ENCODE assay signal across 1 cellular context in the genomic region with DNA sequence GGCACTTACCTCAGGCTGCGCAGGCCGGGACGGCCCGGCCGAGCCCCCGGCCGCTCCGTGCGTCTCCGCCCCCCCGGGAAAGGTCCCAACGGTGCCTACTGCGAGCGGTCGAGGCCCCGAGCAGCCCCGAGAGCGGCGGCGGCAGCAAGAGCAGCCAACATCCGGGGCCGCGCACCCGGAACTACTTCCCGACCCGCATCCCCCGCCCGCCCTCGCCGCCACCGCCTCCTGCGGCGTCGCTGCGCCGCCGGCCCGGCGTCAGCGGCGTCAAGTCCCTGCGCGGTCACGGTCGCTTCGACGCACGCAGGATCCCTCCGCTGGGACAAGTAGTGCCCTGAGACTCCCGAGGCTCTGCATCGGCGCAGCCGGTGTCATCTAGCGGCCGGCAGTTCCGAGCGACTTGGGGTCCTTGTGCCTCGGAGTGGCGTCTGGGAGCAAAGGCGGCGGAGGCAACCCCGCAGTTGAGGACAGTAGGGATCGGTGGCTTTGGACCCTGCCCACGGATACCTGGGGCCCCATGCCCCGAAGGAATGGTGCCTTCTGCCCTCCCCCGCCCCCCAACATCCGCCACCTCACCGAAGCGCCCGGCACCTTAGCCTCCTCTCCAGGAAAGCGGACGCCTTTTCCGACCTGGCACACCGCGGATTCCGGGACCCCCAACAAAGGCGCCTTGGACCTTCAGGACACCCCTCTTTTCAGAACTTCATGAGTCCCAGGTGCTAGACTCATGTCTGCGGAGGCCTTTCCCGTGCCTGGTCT.
TF ChIP-seq lines count a peak whose summit lies in the region.

A gene (minus strand): TSS at position 186 of the 759 bp plus-strand sequence. CDS start 24,142 bp downstream, outside the sequence.

TF ChIP-seq in HepG2, 621 proteins besides CTCF, POLR2A, EP300 and RAD21 (continued from another document and continues in another):
- TF ChIP-seq, protein P1, sequence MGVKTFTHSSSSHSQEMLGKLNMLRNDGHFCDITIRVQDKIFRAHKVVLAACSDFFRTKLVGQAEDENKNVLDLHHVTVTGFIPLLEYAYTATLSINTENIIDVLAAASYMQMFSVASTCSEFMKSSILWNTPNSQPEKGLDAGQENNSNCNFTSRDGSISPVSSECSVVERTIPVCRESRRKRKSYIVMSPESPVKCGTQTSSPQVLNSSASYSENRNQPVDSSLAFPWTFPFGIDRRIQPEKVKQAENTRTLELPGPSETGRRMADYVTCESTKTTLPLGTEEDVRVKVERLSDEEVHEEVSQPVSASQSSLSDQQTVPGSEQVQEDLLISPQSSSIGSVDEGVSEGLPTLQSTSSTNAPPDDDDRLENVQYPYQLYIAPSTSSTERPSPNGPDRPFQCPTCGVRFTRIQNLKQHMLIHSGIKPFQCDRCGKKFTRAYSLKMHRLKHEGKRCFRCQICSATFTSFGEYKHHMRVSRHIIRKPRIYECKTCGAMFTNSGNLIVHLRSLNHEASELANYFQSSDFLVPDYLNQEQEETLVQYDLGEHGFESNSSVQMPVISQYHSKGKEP (CRISPR knock-in tag; IDR thresholded peaks at IDR 0.05), result peak; percentile 88; the same call in 1 of the 2 replicates
- TF ChIP-seq CHCHD3 (CRISPR knock-in tag; IDR thresholded peaks at IDR 0.05) (0 out of 2 replicates have a peak, but pooled peaks have one; percentile 42), ZNF619 (CRISPR knock-in tag; IDR thresholded peaks at IDR 0.05) (no peak), PPARG (CRISPR knock-in tag; conservative IDR thresholded peaks at IDR 0.05) (peak; percentile 49; the same call in 1 of the 2 replicates), HNRNPLL (IDR thresholded peaks at IDR 0.05; ENCODE audit: low read depth, low read length, poor library complexity, severe bottlenecking) (peak; percentile 74), ZNF292 (CRISPR knock-in tag; IDR thresholded peaks at IDR 0.05; ENCODE audit: borderline replicate concordance, low read depth) (peak; percentile 61), SIN3A (IDR thresholded peaks at IDR 0.05; ENCODE audit: borderline replicate concordance, low read depth, low read length) (peak; percentile 93; the same call in 1 of the 2 replicates), SUZ12 (IDR thresholded peaks at IDR 0.05; ENCODE audit: low read depth, low read length) (no peak), RARG (CRISPR knock-in tag; IDR thresholded peaks at IDR 0.05; ENCODE audit: low read depth) (no peak), CREM (IDR thresholded peaks at IDR 0.05) (peak; percentile 37; the same call in 1 of the 2 replicates), CREM (CRISPR knock-in tag; IDR thresholded peaks at IDR 0.05) (peak; percentile 63), ASH2L (IDR thresholded peaks at IDR 0.05; ENCODE audit: insufficient read length, low read depth, low read length) (peak; percentile 92), HCFC1 (IDR thresholded peaks at IDR 0.05; ENCODE audit: low read depth, low read length) (peak; percentile 57), RFX3 (CRISPR knock-in tag; IDR thresholded peaks at IDR 0.05) (no peak), ZNF558 (CRISPR knock-in tag; IDR thresholded peaks at IDR 0.05; ENCODE audit: borderline replicate concordance) (peak; percentile 58; the same call in 1 of the 2 replicates), ZNF12 (CRISPR knock-in tag; IDR thresholded peaks at IDR 0.05) (peak; percentile 44; the same call in 1 of the 2 replicates), SMAD1 (CRISPR knock-in tag; IDR thresholded peaks at IDR 0.05; ENCODE audit: borderline replicate concordance, low read depth) (no peak; the same call in 1 of the 2 replicates)
- TF ChIP-seq, protein P2, sequence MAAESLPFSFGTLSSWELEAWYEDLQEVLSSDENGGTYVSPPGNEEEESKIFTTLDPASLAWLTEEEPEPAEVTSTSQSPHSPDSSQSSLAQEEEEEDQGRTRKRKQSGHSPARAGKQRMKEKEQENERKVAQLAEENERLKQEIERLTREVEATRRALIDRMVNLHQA (CRISPR knock-in tag; IDR thresholded peaks at IDR 0.05), result no peak
- TF ChIP-seq, protein P3, sequence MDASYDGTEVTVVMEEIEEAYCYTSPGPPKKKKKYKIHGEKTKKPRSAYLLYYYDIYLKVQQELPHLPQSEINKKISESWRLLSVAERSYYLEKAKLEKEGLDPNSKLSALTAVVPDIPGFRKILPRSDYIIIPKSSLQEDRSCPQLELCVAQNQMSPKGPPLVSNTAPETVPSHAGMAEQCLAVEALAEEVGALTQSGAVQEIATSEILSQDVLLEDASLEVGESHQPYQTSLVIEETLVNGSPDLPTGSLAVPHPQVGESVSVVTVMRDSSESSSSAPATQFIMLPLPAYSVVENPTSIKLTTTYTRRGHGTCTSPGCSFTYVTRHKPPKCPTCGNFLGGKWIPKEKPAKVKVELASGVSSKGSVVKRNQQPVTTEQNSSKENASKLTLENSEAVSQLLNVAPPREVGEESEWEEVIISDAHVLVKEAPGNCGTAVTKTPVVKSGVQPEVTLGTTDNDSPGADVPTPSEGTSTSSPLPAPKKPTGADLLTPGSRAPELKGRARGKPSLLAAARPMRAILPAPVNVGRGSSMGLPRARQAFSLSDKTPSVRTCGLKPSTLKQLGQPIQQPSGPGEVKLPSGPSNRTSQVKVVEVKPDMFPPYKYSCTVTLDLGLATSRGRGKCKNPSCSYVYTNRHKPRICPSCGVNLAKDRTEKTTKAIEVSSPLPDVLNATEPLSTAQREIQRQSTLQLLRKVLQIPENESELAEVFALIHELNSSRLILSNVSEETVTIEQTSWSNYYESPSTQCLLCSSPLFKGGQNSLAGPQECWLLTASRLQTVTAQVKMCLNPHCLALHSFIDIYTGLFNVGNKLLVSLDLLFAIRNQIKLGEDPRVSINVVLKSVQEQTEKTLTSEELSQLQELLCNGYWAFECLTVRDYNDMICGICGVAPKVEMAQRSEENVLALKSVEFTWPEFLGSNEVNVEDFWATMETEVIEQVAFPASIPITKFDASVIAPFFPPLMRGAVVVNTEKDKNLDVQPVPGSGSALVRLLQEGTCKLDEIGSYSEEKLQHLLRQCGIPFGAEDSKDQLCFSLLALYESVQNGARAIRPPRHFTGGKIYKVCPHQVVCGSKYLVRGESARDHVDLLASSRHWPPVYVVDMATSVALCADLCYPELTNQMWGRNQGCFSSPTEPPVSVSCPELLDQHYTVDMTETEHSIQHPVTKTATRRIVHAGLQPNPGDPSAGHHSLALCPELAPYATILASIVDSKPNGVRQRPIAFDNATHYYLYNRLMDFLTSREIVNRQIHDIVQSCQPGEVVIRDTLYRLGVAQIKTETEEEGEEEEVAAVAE (CRISPR knock-in tag; IDR thresholded peaks at IDR 0.05; ENCODE audit: borderline replicate concordance), result peak; percentile 67; the same call in 1 of the 2 replicates
- TF ChIP-seq, protein P4, sequence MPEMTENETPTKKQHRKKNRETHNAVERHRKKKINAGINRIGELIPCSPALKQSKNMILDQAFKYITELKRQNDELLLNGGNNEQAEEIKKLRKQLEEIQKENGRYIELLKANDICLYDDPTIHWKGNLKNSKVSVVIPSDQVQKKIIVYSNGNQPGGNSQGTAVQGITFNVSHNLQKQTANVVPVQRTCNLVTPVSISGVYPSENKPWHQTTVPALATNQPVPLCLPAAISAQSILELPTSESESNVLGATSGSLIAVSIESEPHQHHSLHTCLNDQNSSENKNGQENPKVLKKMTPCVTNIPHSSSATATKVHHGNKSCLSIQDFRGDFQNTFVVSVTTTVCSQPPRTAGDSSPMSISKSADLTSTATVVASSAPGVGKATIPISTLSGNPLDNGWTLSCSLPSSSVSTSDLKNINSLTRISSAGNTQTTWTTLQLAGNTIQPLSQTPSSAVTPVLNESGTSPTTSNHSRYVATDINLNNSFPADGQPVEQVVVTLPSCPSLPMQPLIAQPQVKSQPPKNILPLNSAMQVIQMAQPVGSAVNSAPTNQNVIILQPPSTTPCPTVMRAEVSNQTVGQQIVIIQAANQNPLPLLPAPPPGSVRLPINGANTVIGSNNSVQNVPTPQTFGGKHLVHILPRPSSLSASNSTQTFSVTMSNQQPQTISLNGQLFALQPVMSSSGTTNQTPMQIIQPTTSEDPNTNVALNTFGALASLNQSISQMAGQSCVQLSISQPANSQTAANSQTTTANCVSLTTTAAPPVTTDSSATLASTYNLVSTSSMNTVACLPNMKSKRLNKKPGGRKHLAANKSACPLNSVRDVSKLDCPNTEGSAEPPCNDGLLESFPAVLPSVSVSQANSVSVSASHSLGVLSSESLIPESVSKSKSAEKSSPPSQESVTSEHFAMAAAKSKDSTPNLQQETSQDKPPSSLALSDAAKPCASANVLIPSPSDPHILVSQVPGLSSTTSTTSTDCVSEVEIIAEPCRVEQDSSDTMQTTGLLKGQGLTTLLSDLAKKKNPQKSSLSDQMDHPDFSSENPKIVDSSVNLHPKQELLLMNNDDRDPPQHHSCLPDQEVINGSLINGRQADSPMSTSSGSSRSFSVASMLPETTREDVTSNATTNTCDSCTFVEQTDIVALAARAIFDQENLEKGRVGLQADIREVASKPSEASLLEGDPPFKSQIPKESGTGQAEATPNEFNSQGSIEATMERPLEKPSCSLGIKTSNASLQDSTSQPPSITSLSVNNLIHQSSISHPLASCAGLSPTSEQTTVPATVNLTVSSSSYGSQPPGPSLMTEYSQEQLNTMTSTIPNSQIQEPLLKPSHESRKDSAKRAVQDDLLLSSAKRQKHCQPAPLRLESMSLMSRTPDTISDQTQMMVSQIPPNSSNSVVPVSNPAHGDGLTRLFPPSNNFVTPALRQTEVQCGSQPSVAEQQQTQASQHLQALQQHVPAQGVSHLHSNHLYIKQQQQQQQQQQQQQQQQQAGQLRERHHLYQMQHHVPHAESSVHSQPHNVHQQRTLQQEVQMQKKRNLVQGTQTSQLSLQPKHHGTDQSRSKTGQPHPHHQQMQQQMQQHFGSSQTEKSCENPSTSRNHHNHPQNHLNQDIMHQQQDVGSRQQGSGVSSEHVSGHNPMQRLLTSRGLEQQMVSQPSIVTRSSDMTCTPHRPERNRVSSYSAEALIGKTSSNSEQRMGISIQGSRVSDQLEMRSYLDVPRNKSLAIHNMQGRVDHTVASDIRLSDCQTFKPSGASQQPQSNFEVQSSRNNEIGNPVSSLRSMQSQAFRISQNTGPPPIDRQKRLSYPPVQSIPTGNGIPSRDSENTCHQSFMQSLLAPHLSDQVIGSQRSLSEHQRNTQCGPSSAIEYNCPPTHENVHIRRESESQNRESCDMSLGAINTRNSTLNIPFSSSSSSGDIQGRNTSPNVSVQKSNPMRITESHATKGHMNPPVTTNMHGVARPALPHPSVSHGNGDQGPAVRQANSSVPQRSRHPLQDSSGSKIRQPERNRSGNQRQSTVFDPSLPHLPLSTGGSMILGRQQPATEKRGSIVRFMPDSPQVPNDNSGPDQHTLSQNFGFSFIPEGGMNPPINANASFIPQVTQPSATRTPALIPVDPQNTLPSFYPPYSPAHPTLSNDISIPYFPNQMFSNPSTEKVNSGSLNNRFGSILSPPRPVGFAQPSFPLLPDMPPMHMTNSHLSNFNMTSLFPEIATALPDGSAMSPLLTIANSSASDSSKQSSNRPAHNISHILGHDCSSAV (CRISPR knock-in tag; IDR thresholded peaks at IDR 0.05; ENCODE audit: borderline replicate concordance), result no peak
- TF ChIP-seq, protein P5, sequence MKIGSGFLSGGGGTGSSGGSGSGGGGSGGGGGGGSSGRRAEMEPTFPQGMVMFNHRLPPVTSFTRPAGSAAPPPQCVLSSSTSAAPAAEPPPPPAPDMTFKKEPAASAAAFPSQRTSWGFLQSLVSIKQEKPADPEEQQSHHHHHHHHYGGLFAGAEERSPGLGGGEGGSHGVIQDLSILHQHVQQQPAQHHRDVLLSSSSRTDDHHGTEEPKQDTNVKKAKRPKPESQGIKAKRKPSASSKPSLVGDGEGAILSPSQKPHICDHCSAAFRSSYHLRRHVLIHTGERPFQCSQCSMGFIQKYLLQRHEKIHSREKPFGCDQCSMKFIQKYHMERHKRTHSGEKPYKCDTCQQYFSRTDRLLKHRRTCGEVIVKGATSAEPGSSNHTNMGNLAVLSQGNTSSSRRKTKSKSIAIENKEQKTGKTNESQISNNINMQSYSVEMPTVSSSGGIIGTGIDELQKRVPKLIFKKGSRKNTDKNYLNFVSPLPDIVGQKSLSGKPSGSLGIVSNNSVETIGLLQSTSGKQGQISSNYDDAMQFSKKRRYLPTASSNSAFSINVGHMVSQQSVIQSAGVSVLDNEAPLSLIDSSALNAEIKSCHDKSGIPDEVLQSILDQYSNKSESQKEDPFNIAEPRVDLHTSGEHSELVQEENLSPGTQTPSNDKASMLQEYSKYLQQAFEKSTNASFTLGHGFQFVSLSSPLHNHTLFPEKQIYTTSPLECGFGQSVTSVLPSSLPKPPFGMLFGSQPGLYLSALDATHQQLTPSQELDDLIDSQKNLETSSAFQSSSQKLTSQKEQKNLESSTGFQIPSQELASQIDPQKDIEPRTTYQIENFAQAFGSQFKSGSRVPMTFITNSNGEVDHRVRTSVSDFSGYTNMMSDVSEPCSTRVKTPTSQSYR (CRISPR knock-in tag; IDR thresholded peaks at IDR 0.05; ENCODE audit: borderline replicate concordance), result peak; percentile 74; the same call in 1 of the 2 replicates
- TF ChIP-seq, protein P6, sequence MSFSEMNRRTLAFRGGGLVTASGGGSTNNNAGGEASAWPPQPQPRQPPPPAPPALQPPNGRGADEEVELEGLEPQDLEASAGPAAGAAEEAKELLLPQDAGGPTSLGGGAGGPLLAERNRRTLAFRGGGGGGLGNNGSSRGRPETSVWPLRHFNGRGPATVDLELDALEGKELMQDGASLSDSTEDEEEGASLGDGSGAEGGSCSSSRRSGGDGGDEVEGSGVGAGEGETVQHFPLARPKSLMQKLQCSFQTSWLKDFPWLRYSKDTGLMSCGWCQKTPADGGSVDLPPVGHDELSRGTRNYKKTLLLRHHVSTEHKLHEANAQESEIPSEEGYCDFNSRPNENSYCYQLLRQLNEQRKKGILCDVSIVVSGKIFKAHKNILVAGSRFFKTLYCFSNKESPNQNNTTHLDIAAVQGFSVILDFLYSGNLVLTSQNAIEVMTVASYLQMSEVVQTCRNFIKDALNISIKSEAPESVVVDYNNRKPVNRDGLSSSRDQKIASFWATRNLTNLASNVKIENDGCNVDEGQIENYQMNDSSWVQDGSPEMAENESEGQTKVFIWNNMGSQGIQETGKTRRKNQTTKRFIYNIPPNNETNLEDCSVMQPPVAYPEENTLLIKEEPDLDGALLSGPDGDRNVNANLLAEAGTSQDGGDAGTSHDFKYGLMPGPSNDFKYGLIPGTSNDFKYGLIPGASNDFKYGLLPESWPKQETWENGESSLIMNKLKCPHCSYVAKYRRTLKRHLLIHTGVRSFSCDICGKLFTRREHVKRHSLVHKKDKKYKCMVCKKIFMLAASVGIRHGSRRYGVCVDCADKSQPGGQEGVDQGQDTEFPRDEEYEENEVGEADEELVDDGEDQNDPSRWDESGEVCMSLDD (CRISPR knock-in tag; IDR thresholded peaks at IDR 0.05; ENCODE audit: borderline replicate concordance), result 0 out of 2 replicates have a peak, but pooled peaks have one; percentile 73
- TF ChIP-seq, protein P7, sequence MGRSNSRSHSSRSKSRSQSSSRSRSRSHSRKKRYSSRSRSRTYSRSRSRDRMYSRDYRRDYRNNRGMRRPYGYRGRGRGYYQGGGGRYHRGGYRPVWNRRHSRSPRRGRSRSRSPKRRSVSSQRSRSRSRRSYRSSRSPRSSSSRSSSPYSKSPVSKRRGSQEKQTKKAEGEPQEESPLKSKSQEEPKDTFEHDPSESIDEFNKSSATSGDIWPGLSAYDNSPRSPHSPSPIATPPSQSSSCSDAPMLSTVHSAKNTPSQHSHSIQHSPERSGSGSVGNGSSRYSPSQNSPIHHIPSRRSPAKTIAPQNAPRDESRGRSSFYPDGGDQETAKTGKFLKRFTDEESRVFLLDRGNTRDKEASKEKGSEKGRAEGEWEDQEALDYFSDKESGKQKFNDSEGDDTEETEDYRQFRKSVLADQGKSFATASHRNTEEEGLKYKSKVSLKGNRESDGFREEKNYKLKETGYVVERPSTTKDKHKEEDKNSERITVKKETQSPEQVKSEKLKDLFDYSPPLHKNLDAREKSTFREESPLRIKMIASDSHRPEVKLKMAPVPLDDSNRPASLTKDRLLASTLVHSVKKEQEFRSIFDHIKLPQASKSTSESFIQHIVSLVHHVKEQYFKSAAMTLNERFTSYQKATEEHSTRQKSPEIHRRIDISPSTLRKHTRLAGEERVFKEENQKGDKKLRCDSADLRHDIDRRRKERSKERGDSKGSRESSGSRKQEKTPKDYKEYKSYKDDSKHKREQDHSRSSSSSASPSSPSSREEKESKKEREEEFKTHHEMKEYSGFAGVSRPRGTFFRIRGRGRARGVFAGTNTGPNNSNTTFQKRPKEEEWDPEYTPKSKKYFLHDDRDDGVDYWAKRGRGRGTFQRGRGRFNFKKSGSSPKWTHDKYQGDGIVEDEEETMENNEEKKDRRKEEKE (IDR thresholded peaks at IDR 0.05), result no peak
